ENCODE assay signal across 11 cellular contexts in the genomic region with DNA sequence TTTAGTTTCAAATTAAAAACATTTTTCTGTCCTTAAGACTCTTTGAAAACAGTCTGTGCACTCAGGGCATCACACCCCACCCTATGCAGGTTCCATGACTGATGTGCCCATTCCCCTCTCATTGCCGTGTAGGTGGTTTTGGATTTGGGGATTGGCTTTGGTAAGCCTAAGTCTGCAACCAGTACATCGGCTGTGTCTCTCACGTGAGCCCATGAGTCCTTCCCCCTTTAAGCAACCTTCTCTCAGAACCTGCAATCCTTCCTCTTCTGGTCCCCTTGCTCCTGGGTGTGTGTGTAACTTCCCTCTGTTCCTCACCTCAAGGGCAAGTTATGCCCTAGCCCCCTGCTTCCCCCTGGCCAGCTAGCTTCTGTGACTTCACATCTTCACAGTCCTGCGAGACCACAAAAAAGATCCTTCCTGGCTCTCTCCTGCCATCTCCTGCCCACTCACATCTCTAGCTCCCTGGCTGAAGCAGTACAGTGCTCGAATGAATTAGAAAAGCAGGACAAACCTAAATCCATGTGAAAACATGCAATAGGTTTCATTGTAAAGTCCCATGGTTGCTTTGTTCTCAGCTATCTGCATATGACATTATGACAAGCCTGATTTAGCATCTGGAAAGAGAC.
DNase-seq lines count a peak whose midpoint lies in the region; ATAC-seq, FAIRE-seq and TF ChIP-seq lines count a peak whose summit lies in the region.
"Had no signal": no experiment of that assay in that cellular context is flagged by ENCODE, and none has a peak within 500 bp of the region (broad histone marks: within the 10 kb centered on the region; RNA-seq: fewer than 3 reads in every experiment).

No MANE protein-coding gene starts in this region.

- H3F3A ChIP-seq in PC-3 (ENCODE audit: low read length, unreplicated experiment), result peaks cover 5% of the 10 kb centered on the region

- DNase-seq in MCF 10A (ENCODE audit: unreplicated experiment) (peak; percentile 21), breast epithelium (ENCODE audit: low spot score in 2 of 2) (no peak), PC-3 (peak; percentile 52), fibroblast of mammary gland (ENCODE audit: low read depth) (peak; percentile 24), urothelium cell line (ENCODE audit: low spot score) (no peak)
- DNase-seq: Karpas-422, T-helper 2 cell had no signal

- no peaks in the 10 kb centered on the region for H4K20me1 ChIP-seq in PC-3 (ENCODE audit: low read length)

- no peaks in the 10 kb centered on the region for H3K36me3 ChIP-seq in breast epithelium
- H3K36me3 ChIP-seq in PC-3 (ENCODE audit: low read depth, low read length), result no peaks in the 10 kb centered on the region

- no peaks in the 10 kb centered on the region for H3K79me2 ChIP-seq in PC-3 (ENCODE audit: low read length)

- intact Hi-C loops in MCF 10A (cut with micrococcal nuclease), result loop anchor here (5.0 kb wide), 1 partner anchor 69 kb away; no protein-coding TSS in a partner anchor
- intact Hi-C loops in breast epithelium (cut with DNase I; ENCODE audit: low total_unique reads), result no loop called here
- intact Hi-C loops in PC-3 (cut with micrococcal nuclease), result loop anchor here (1.0 to 5.0 kb wide), 2 partner anchors 67 to 124 kb away; no protein-coding TSS in a partner anchor

- CTCF ChIA-PET in MCF 10A (lab: Yijun Ruan, JAX) (interaction anchor here (0.6 to 0.7 kb wide), 3 partner anchors 113 to 961 kb away, joined by 3 read pairs; no protein-coding TSS in a partner anchor), PC-3 (lab: Charles Lee) (interaction anchor here (1.3 kb wide), 1 partner anchor 67 kb away, joined by 21 read pairs; no protein-coding TSS in a partner anchor)

- peaks cover 12% of the 10 kb centered on the region for H3K27me3 Mint-ChIP-seq in MCF 10A (ENCODE audit: insufficient read depth, unreplicated experiment)

- ATAC-seq in PC-3 (peak; percentile 31; the same call in 1 of the 2 replicates), GM19452 (IDR thresholded peaks at IDR 0.05; ENCODE audit: unreplicated experiment) (no peak), HG03521 (IDR thresholded peaks at IDR 0.05; ENCODE audit: unreplicated experiment) (no peak), HG03571 (IDR thresholded peaks at IDR 0.05; ENCODE audit: unreplicated experiment) (no peak)

- no peak overlapping the region for H3K4me3 ChIP-seq in breast epithelium
- no peak overlapping the region for H3K4me3 ChIP-seq in PC-3 (ENCODE audit: low read length)
- H3K4me3 ChIP-seq in fibroblast of mammary gland (ENCODE audit: control insufficient read depth, low read depth, low read length), result no peak overlapping the region
- H3K4me3 ChIP-seq: lung had no signal

- POLR2A ChIA-PET in MCF 10A (lab: Yijun Ruan, JAX) (no interaction called here), PC-3 (lab: Charles Lee; ENCODE audit: unreplicated experiment) (no interaction called here)

- H3K27me3 ChIP-seq in breast epithelium (no peaks in the 10 kb centered on the region), PC-3 (ENCODE audit: low read length) (no peaks in the 10 kb centered on the region)

- no peaks in the 10 kb centered on the region for H3K4me1 ChIP-seq in breast epithelium
- H3K4me1 ChIP-seq in PC-3 (ENCODE audit: insufficient read depth, low read length), result peaks cover 24% of the 10 kb centered on the region

- H3K4me1 Mint-ChIP-seq in MCF 10A (ENCODE audit: insufficient read depth, unreplicated experiment), result no peaks in the 10 kb centered on the region

- H3K9ac ChIP-seq in PC-3 (ENCODE audit: low read length), result no peak overlapping the region

- no peak for TF ChIP-seq CTCF in MCF 10A (IDR thresholded peaks at IDR 0.05; ENCODE audit: unreplicated experiment)
- no peak for TF ChIP-seq CTCF in breast epithelium (IDR thresholded peaks at IDR 0.05)
- peak; percentile 72 for TF ChIP-seq CTCF in PC-3 (conservative IDR thresholded peaks at IDR 0.05; ENCODE audit: low read depth, low read length)
- peak; percentile 33 for TF ChIP-seq CTCF in fibroblast of mammary gland (conservative IDR thresholded peaks at IDR 0.05; ENCODE audit: control insufficient read depth, insufficient read depth, low read depth, low read length)

- no peak overlapping the region for H3K27ac Mint-ChIP-seq in MCF 10A (ENCODE audit: low read depth, unreplicated experiment)

- H3K9me2 ChIP-seq in PC-3 (replicated peaks; ENCODE audit: low read length), result no peaks in the 10 kb centered on the region

- BruUV-seq in MCF 10A (replicated peaks; lab: Mats Ljungman, UMichigan) (no TSS peak), PC-3 (replicated peaks; lab: Mats Ljungman, UMichigan) (no TSS peak)

- H3K4me3 Mint-ChIP-seq in MCF 10A (ENCODE audit: unreplicated experiment), result no peak overlapping the region

- H3K4me2 ChIP-seq in PC-3 (ENCODE audit: low read length), result no peak overlapping the region

- H3K9me3 ChIP-seq in breast epithelium (no peaks in the 10 kb centered on the region), PC-3 (ENCODE audit: low read length) (no peaks in the 10 kb centered on the region)

- H2AFZ ChIP-seq in PC-3 (ENCODE audit: low read length), result no peak overlapping the region

- no peaks in the 10 kb centered on the region for H3K9me3 Mint-ChIP-seq in MCF 10A (ENCODE audit: unreplicated experiment)

- H3K36me3 Mint-ChIP-seq in MCF 10A (ENCODE audit: insufficient read depth, unreplicated experiment), result no peaks in the 10 kb centered on the region

- no peak for TF ChIP-seq POLR2A in breast epithelium (IDR thresholded peaks at IDR 0.05)

- FAIRE-seq in urothelium cell line (lab: Jason Lieb, UNC), result peak; percentile 56

- no peak overlapping the region for H3K27ac ChIP-seq in breast epithelium
- H3K27ac ChIP-seq in PC-3 (ENCODE audit: low read length), result no peak overlapping the region

Comparison
In these comparisons a context has a peak if more than half of its experiments do, and no peak if none do; other contexts are left out.
1. DNase-seq: peak in MCF 10A (single experiment), PC-3 (single experiment) and fibroblast of mammary gland (single experiment); none in breast epithelium (0 of 2) and urothelium cell line (single experiment).
2. CTCF ChIP-seq: peak in PC-3 (single experiment) and fibroblast of mammary gland (single experiment); none in MCF 10A (single experiment) and breast epithelium (0 of 3).